ENCODE assay signal across 2 cellular contexts in the genomic region with DNA sequence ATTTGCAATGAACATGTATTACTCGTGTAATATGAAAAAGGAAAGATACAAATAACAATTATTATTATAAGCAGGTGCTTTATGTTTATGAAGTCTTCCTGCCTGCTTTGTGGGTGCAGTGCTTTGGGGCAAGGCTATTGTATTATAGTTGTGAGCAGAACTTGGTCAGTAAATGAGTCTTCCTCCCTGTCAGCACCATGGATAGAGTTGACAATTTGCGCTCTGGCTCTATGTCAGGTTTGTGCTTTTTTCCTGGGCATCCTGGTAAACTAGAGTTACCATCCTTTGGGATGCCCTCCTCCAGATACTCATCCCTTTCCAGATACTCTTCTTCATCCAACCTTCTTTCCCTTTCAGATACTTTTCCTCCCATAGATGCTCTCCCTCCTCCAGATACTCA.
TF ChIP-seq lines count a peak whose summit lies in the region.

No MANE protein-coding gene starts in this region.

TF ChIP-seq in SK-N-SH, 30 proteins besides CTCF, POLR2A, EP300 and RAD21 (continued from another document):
- TF ChIP-seq, protein P1, sequence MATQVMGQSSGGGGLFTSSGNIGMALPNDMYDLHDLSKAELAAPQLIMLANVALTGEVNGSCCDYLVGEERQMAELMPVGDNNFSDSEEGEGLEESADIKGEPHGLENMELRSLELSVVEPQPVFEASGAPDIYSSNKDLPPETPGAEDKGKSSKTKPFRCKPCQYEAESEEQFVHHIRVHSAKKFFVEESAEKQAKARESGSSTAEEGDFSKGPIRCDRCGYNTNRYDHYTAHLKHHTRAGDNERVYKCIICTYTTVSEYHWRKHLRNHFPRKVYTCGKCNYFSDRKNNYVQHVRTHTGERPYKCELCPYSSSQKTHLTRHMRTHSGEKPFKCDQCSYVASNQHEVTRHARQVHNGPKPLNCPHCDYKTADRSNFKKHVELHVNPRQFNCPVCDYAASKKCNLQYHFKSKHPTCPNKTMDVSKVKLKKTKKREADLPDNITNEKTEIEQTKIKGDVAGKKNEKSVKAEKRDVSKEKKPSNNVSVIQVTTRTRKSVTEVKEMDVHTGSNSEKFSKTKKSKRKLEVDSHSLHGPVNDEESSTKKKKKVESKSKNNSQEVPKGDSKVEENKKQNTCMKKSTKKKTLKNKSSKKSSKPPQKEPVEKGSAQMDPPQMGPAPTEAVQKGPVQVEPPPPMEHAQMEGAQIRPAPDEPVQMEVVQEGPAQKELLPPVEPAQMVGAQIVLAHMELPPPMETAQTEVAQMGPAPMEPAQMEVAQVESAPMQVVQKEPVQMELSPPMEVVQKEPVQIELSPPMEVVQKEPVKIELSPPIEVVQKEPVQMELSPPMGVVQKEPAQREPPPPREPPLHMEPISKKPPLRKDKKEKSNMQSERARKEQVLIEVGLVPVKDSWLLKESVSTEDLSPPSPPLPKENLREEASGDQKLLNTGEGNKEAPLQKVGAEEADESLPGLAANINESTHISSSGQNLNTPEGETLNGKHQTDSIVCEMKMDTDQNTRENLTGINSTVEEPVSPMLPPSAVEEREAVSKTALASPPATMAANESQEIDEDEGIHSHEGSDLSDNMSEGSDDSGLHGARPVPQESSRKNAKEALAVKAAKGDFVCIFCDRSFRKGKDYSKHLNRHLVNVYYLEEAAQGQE (IDR thresholded peaks at IDR 0.05; ENCODE audit: low read depth, low read length), result peak; percentile 90

TF ChIP-seq in SK-N-SH treated with all-trans-retinoic acid at 6 μM for 48 hours, 23 proteins besides CTCF, POLR2A, EP300 and RAD21 (continued from another document):
- TF ChIP-seq, protein P2, sequence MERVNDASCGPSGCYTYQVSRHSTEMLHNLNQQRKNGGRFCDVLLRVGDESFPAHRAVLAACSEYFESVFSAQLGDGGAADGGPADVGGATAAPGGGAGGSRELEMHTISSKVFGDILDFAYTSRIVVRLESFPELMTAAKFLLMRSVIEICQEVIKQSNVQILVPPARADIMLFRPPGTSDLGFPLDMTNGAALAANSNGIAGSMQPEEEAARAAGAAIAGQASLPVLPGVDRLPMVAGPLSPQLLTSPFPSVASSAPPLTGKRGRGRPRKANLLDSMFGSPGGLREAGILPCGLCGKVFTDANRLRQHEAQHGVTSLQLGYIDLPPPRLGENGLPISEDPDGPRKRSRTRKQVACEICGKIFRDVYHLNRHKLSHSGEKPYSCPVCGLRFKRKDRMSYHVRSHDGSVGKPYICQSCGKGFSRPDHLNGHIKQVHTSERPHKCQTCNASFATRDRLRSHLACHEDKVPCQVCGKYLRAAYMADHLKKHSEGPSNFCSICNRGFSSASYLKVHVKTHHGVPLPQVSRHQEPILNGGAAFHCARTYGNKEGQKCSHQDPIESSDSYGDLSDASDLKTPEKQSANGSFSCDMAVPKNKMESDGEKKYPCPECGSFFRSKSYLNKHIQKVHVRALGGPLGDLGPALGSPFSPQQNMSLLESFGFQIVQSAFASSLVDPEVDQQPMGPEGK (CRISPR knock-in tag; IDR thresholded peaks at IDR 0.05; ENCODE audit: borderline replicate concordance), result no peak
- TF ChIP-seq, protein P3, sequence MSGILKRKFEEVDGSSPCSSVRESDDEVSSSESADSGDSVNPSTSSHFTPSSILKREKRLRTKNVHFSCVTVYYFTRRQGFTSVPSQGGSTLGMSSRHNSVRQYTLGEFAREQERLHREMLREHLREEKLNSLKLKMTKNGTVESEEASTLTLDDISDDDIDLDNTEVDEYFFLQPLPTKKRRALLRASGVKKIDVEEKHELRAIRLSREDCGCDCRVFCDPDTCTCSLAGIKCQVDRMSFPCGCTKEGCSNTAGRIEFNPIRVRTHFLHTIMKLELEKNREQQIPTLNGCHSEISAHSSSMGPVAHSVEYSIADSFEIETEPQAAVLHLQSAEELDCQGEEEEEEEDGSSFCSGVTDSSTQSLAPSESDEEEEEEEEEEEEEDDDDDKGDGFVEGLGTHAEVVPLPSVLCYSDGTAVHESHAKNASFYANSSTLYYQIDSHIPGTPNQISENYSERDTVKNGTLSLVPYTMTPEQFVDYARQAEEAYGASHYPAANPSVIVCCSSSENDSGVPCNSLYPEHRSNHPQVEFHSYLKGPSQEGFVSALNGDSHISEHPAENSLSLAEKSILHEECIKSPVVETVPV (CRISPR knock-in tag; IDR thresholded peaks at IDR 0.05), result no peak
- TF ChIP-seq ARNTL (CRISPR knock-in tag; IDR thresholded peaks at IDR 0.05; ENCODE audit: borderline replicate concordance, low read depth) (no peak), BACH2 (CRISPR knock-in tag; IDR thresholded peaks at IDR 0.05; ENCODE audit: borderline replicate concordance) (no peak), ISL1 (CRISPR knock-in tag; IDR thresholded peaks at IDR 0.05) (no peak), TCF4 (CRISPR knock-in tag; IDR thresholded peaks at IDR 0.05; ENCODE audit: borderline replicate concordance) (no peak), SNAI2 (CRISPR knock-in tag; IDR thresholded peaks at IDR 0.05) (no peak)
- TF ChIP-seq, protein P4, sequence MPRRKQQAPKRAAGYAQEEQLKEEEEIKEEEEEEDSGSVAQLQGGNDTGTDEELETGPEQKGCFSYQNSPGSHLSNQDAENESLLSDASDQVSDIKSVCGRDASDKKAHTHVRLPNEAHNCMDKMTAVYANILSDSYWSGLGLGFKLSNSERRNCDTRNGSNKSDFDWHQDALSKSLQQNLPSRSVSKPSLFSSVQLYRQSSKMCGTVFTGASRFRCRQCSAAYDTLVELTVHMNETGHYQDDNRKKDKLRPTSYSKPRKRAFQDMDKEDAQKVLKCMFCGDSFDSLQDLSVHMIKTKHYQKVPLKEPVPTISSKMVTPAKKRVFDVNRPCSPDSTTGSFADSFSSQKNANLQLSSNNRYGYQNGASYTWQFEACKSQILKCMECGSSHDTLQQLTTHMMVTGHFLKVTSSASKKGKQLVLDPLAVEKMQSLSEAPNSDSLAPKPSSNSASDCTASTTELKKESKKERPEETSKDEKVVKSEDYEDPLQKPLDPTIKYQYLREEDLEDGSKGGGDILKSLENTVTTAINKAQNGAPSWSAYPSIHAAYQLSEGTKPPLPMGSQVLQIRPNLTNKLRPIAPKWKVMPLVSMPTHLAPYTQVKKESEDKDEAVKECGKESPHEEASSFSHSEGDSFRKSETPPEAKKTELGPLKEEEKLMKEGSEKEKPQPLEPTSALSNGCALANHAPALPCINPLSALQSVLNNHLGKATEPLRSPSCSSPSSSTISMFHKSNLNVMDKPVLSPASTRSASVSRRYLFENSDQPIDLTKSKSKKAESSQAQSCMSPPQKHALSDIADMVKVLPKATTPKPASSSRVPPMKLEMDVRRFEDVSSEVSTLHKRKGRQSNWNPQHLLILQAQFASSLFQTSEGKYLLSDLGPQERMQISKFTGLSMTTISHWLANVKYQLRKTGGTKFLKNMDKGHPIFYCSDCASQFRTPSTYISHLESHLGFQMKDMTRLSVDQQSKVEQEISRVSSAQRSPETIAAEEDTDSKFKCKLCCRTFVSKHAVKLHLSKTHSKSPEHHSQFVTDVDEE (CRISPR knock-in tag; IDR thresholded peaks at IDR 0.05), result no peak
